In genomic region chr5:119022017-119022745, GRCh38 we compare ENCODE assay signal across 8 cellular contexts. TPM values are rescaled to one million over a fixed set of nuclear protein-coding genes. Genes with fewer than 3 reads are reported as not detected.
DNase-seq lines count a peak whose midpoint lies in the region; ATAC-seq and TF ChIP-seq lines count a peak whose summit lies in the region.

No MANE protein-coding gene starts in this region.

- H3K79me2 ChIP-seq in HCT116 (ENCODE audit: insufficient read depth, low read length): no peaks in the 10 kb centered on the region

- H3K36me3 ChIP-seq in heart left ventricle: no peaks in the 10 kb centered on the region
- H3K36me3 ChIP-seq in right atrium auricular region: no peaks in the 10 kb centered on the region
- H3K36me3 ChIP-seq in HCT116 (ENCODE audit: control insufficient read depth in 1 of 2, insufficient read depth in 2 of 2, low read length in 2 of 2): no peaks in the 10 kb centered on the region

- no peaks in the 10 kb centered on the region for H4K20me1 ChIP-seq in HCT116 (ENCODE audit: insufficient read depth)

- no TSS peak for BruUV-seq in HCT116 (replicated peaks; lab: Mats Ljungman, UMichigan)

- H2AFZ ChIP-seq in HCT116 (ENCODE audit: low read depth, low read length, poor library complexity, severe bottlenecking): no peak overlapping the region

- H3K27ac ChIP-seq in heart left ventricle (no peak overlapping the region), right atrium auricular region (no peak overlapping the region), HCT116 (ENCODE audit: low read depth, low read length) (no peak overlapping the region)

- POLR2A ChIA-PET in HCT116 (lab: Charles Lee): interaction anchor here (1.0 kb wide), 1 partner anchor 313 kb away, joined by 3 read pairs; no protein-coding TSS in a partner anchor

- H3K9me3 ChIP-seq in heart left ventricle (peaks cover 0 to 10% (median 0%) of the 10 kb centered on the region in 12 donors), right atrium auricular region (peaks cover 0 to 10% of the 10 kb centered on the region in 2 donors), HCT116 (ENCODE audit: control insufficient read depth in 1 of 2, insufficient read depth in 1 of 2, low read depth in 1 of 2, low read length in 2 of 2) (no peaks in the 10 kb centered on the region)

- H3K9me3 Mint-ChIP-seq in brain: peaks cover 3 to 14% (median 9%) of the 10 kb centered on the region in 5 experiments

- CTCF ChIA-PET in HCT116 (lab: Charles Lee): interaction anchor here (1.0 to 1.9 kb wide), 5 partner anchors 8 to 390 kb away, joined by 3 to 33 read pairs (median 4); partner anchors contain the start of gene DMXL1

- H3K9me2 ChIP-seq in HCT116 (ENCODE audit: insufficient read depth): no peaks in the 10 kb centered on the region

- H3K4me3 ChIP-seq in heart left ventricle: no peak overlapping the region
- no peak overlapping the region for H3K4me3 ChIP-seq in right atrium auricular region
- no peak overlapping the region for H3K4me3 ChIP-seq in HCT116 (replicated peaks in 1 of 2; ENCODE audit: low read depth in 1 of 2, low read length in 2 of 2)

- 51 to 61% (median 53%) methylated on average over 5 of the region's 5 CpGs for WGBS in heart left ventricle, 4 donors

- no peak overlapping the region for H3K4me2 ChIP-seq in HCT116 (ENCODE audit: low read length)

- TF ChIP-seq POLR2A in heart left ventricle (IDR thresholded peaks at IDR 0.05) (no peak), HCT116 (IDR thresholded peaks at IDR 0.05; ENCODE audit: borderline replicate concordance, extremely low read depth, insufficient read depth, insufficient read length) (no peak)

- no peaks in the 10 kb centered on the region for H3K4me1 Mint-ChIP-seq in brain

- TF ChIP-seq RAD21 in HCT116 (IDR thresholded peaks at IDR 0.05; ENCODE audit: low read depth): peak; percentile 88

- peaks cover 4% of the 10 kb centered on the region for H3K27me3 Mint-ChIP-seq in brain

- DNase-seq in heart left ventricle: no peak
- no peak for DNase-seq in right atrium auricular region (ENCODE audit: low spot score)
- DNase-seq in HCT116 (ENCODE audit: low read depth, low spot score): no peak
- DNase-seq in NAMALWA (ENCODE audit: low spot score): peak; percentile 74
- DNase-seq in medulla oblongata (ENCODE audit: extremely low spot score): peak; percentile 76
- no peak for DNase-seq in activated effector memory CD4-positive, alpha-beta T cell treated with anti-CD3 and anti-CD28 coated beads, Interleukin-2, amount 50 U/mL, for 16 hours

- TF ChIP-seq CTCF in heart left ventricle (IDR thresholded peaks at IDR 0.05) (peak in 7 of 12 donors; percentile 14 to 49 (median 40)), right atrium auricular region (IDR thresholded peaks at IDR 0.05) (peak in 1 of 2 donors; percentile 49), HCT116 (IDR thresholded peaks at IDR 0.05 in 2 of 3, conservative IDR thresholded peaks at IDR 0.05 in 1 of 3; ENCODE audit: borderline replicate concordance in 1 of 3, insufficient read depth in 1 of 3, low read depth in 2 of 3, low read length in 2 of 3) (peak; percentile 30 to 78 (median 57); a peak in 4 of 6 replicates), brain (conservative IDR thresholded peaks at IDR 0.05) (peak; percentile 55 to 61)

- RAD21 ChIA-PET in HCT116 (lab: Charles Lee; ENCODE audit: low non-redundant PET in 1 of 2, low total read pairs in 2 of 2, uncharacterized antibody in 2 of 2, unreplicated experiment in 2 of 2): no interaction called here

- peaks cover 0 to 7% (median 0%) of the 10 kb centered on the region in 12 donors for H3K4me1 ChIP-seq in heart left ventricle
- no peaks in the 10 kb centered on the region for H3K4me1 ChIP-seq in right atrium auricular region
- no peaks in the 10 kb centered on the region for H3K4me1 ChIP-seq in HCT116 (ENCODE audit: control insufficient read depth in 1 of 2, insufficient read depth in 2 of 2, low read length in 2 of 2)

- H3K36me3 Mint-ChIP-seq in brain: no peaks in the 10 kb centered on the region

- no peaks in the 10 kb centered on the region for H3K27me3 ChIP-seq in heart left ventricle
- H3K27me3 ChIP-seq in right atrium auricular region: no peaks in the 10 kb centered on the region
- no peaks in the 10 kb centered on the region for H3K27me3 ChIP-seq in HCT116 (ENCODE audit: insufficient read depth, low read length)

- ATAC-seq in heart left ventricle: no peak
- peak; percentile 59 for ATAC-seq in HCT116
- no peak for ATAC-seq in esophagus mucosa

- H3K9ac ChIP-seq in HCT116 (ENCODE audit: low read length): no peak overlapping the region

- no peak overlapping the region for H3K4me3 Mint-ChIP-seq in brain

- no peak overlapping the region for H3K27ac Mint-ChIP-seq in brain

- intact Hi-C loops in heart left ventricle (cut with DNase I) (no loop called here), HCT116 (cut with micrococcal nuclease) (loop anchor here (1.0 to 5.0 kb wide), 3 partner anchors 190 to 390 kb away; no protein-coding TSS in a partner anchor)

TF ChIP-seq in HCT116, 20 proteins besides CTCF, POLR2A, EP300 and RAD21:
- TF ChIP-seq EZH2 (IDR thresholded peaks at IDR 0.05): no peak
- TF ChIP-seq EZH2phosphoT487 (IDR thresholded peaks at IDR 0.05; ENCODE audit: borderline replicate concordance): no peak
- TF ChIP-seq POLR2AphosphoS5 (IDR thresholded peaks at IDR 0.05; ENCODE audit: low read depth, low read length): no peak
- TF ChIP-seq ZFX (IDR thresholded peaks at IDR 0.05): no peak
- TF ChIP-seq CEBPB (IDR thresholded peaks at IDR 0.05; ENCODE audit: low read depth): no peak

RNA-seq across cellular contexts. Expression of gene DTWD2, which starts 33.8 kb away (rescaled TPM):
- total RNA-seq in heart left ventricle (10 to 100 TPM in 6 of 9 donors, 1 to 10 TPM in 3; 6.1 to 16.0 (median 12.2) TPM), right atrium auricular region (10 to 100 TPM in 1 of 2 donors, 1 to 10 TPM in 1; 7.4 to 13.1 TPM), HCT116 (2021; ENCODE audit: unreplicated experiment) (5.2 TPM), esophagus mucosa (7.9 TPM)
- polyA plus RNA-seq in heart left ventricle (1 to 10 TPM; 3.2 to 8.2 TPM), brain (ENCODE audit: insufficient read depth, low read depth, low replicate concordance) (1.8 TPM)
- polyA plus RNA-seq in HCT116 (2012): 1.5 and 1.6 TPM in 2 replicates

RNA-seq across cellular contexts. Expression of gene DMXL1, which starts 48.7 kb away (rescaled TPM):
- 10 to 100 TPM; 22.4 to 39.0 (median 27.7) TPM for total RNA-seq in heart left ventricle
- polyA plus RNA-seq in heart left ventricle: 1 to 10 TPM; 8.2 to 9.8 TPM
- total RNA-seq in right atrium auricular region: 10 to 100 TPM; 29.4 to 40.5 TPM
- 21.1 TPM for total RNA-seq in HCT116 (2021; ENCODE audit: unreplicated experiment)
- polyA plus RNA-seq in HCT116 (2012): 5.5 and 8.2 TPM in 2 replicates
- 7.6 TPM for polyA plus RNA-seq in brain (ENCODE audit: insufficient read depth, low read depth, low replicate concordance)
- 27.5 TPM for total RNA-seq in esophagus mucosa

Comparison
In these comparisons a context has a peak if more than half of its experiments do, and no peak if none do; other contexts are left out.
1. DNase-seq: peak in NAMALWA (single experiment) and medulla oblongata (single experiment); none in heart left ventricle (0 of 5), right atrium auricular region (single experiment), HCT116 (single experiment) and activated effector memory CD4-positive, alpha-beta T cell treated with anti-CD3 and anti-CD28 coated beads, Interleukin-2, amount 50 U/mL, for 16 hours (single experiment).